8 cellular contexts compared by ENCODE assay signal in genomic region chr3:133490468-133491351, GRCh38.
DNase-seq lines count a peak whose midpoint lies in the region; ATAC-seq and TF ChIP-seq lines count a peak whose summit lies in the region.

No MANE protein-coding gene starts in this region.

- DNase-seq in activated CD8-positive, alpha-beta memory T cell treated with anti-CD3 and anti-CD28 coated beads, Interleukin-2, amount 50 U/mL, for 1 hour (ENCODE audit: extremely low read depth): peak; percentile 46
- peak; percentile 41 to 58 for DNase-seq in stimulated activated CD4-positive, alpha-beta T cell treated with anti-CD3 and anti-CD28 coated beads, Interleukin-2, amount 100 ng/mL, for 48 hours
- DNase-seq in NCI-H2227 (lab: John Stamatoyannopoulos, UW; ENCODE audit: unreplicated experiment) (no peak), SK-N-SH (no peak), dorsolateral prefrontal cortex (no peak), gastrocnemius medialis (no peak)

- WGBS in SK-N-SH (ENCODE audit: low lambda C conversion rate): 80% methylated on average over 5 of the region's 12 CpGs

- no peaks in the 10 kb centered on the region for H4K20me1 ChIP-seq in SK-N-SH (ENCODE audit: insufficient read depth)

- no peaks in the 10 kb centered on the region for H3K9me3 ChIP-seq in SK-N-SH
- no peaks in the 10 kb centered on the region for H3K9me3 ChIP-seq in gastrocnemius medialis

- H3K4me1 ChIP-seq in SK-N-SH (ENCODE audit: control insufficient read depth in 1 of 2, insufficient read depth in 2 of 2, low read depth in 1 of 2, low read length in 1 of 2) (peaks cover 0 to 6% of the 10 kb centered on the region in 2 experiments; a peak in 1 of 4 replicates), gastrocnemius medialis (no peaks in the 10 kb centered on the region)

- no peak overlapping the region for H2AFZ ChIP-seq in SK-N-SH (ENCODE audit: low read depth)

- intact Hi-C loops in dorsolateral prefrontal cortex (cut with DNase I): no loop called here
- intact Hi-C loops in gastrocnemius medialis (cut with DNase I; ENCODE audit: low total_unique reads): no loop called here

- no peak overlapping the region for H3K9ac ChIP-seq in SK-N-SH

- no peak overlapping the region for H3K4me2 ChIP-seq in SK-N-SH

- POLR2A ChIA-PET in SK-N-SH (lab: Yijun Ruan, JAX): no interaction called here

- H3K79me2 ChIP-seq in SK-N-SH (ENCODE audit: insufficient read depth): no peaks in the 10 kb centered on the region

- no peak for TF ChIP-seq CTCF in SK-N-SH (IDR thresholded peaks at IDR 0.05)
- no peak for TF ChIP-seq CTCF in dorsolateral prefrontal cortex (IDR thresholded peaks at IDR 0.05 in 54 of 56, conservative IDR thresholded peaks at IDR 0.05 in 2 of 56; ENCODE audit: low read depth in 1 of 56, partially characterized antibody in 56 of 56)
- no peak for TF ChIP-seq CTCF in gastrocnemius medialis (IDR thresholded peaks at IDR 0.05 in 4 of 5, conservative IDR thresholded peaks at IDR 0.05 in 1 of 5)

- no peak for TF ChIP-seq EP300 in SK-N-SH (IDR thresholded peaks at IDR 0.05; ENCODE audit: borderline replicate concordance in 1 of 2, low read depth in 1 of 2, low read length in 1 of 2)

- ATAC-seq in HG03139 (IDR thresholded peaks at IDR 0.05; ENCODE audit: unreplicated experiment) (peak; percentile 89), gastrocnemius medialis (no peak)

- H3K27me3 ChIP-seq in SK-N-SH (ENCODE audit: insufficient read depth) (no peaks in the 10 kb centered on the region), dorsolateral prefrontal cortex (no peaks in the 10 kb centered on the region), gastrocnemius medialis (no peaks in the 10 kb centered on the region)

- no peak overlapping the region for H3K27ac ChIP-seq in SK-N-SH (ENCODE audit: low read depth in 2 of 2, low read length in 1 of 2)
- no peak overlapping the region for H3K27ac ChIP-seq in dorsolateral prefrontal cortex
- no peak overlapping the region for H3K27ac ChIP-seq in gastrocnemius medialis

- in situ Hi-C loops in gastrocnemius medialis (cut with MboI; ENCODE audit: low sequenced_read_pairs in 4 of 4): no loop called here

- no peak overlapping the region for H3K4me3 ChIP-seq in SK-N-SH (ENCODE audit: low read depth in 2 of 2, low read length in 1 of 2)
- no peak overlapping the region for H3K4me3 ChIP-seq in dorsolateral prefrontal cortex
- no peak overlapping the region for H3K4me3 ChIP-seq in gastrocnemius medialis

- TF ChIP-seq RAD21 in SK-N-SH (IDR thresholded peaks at IDR 0.05; ENCODE audit: low read length): no peak

- CTCF ChIA-PET in SK-N-SH (lab: Yijun Ruan, JAX): no interaction called here

- no peaks in the 10 kb centered on the region for H3K9me2 ChIP-seq in SK-N-SH

- H3K36me3 ChIP-seq in SK-N-SH (replicated peaks in 1 of 2; ENCODE audit: control insufficient read depth in 1 of 2, insufficient read depth in 2 of 2, low read length in 1 of 2): no peaks in the 10 kb centered on the region
- no peaks in the 10 kb centered on the region for H3K36me3 ChIP-seq in gastrocnemius medialis

- TF ChIP-seq POLR2A in GM19099 (IDR thresholded peaks at IDR 0.05; ENCODE audit: extremely low read depth, insufficient read length, low read depth): peak; percentile 46
- no peak for TF ChIP-seq POLR2A in gastrocnemius medialis (IDR thresholded peaks at IDR 0.05)

- no peaks in the 10 kb centered on the region for H3F3A ChIP-seq in SK-N-SH (replicated peaks; ENCODE audit: insufficient read depth)

TF ChIP-seq in SK-N-SH, 30 proteins besides CTCF, POLR2A, EP300 and RAD21:
- TF ChIP-seq POLR2AphosphoS5 (IDR thresholded peaks at IDR 0.05; ENCODE audit: low read depth, low read length): no peak
- TF ChIP-seq USF2 (IDR thresholded peaks at IDR 0.05; ENCODE audit: borderline replicate concordance, low read depth, low read length): no peak
- TF ChIP-seq RXRA (IDR thresholded peaks at IDR 0.05; ENCODE audit: borderline replicate concordance, low read depth): no peak
- no peak for TF ChIP-seq EZH2phosphoT487 (IDR thresholded peaks at IDR 0.05; ENCODE audit: borderline replicate concordance, low read depth)
- no peak for TF ChIP-seq ZBTB33 (IDR thresholded peaks at IDR 0.05; ENCODE audit: borderline replicate concordance, low read depth)
- TF ChIP-seq IRF3 (IDR thresholded peaks at IDR 0.05; ENCODE audit: low read depth, low read length): no peak
- TF ChIP-seq SIN3A (IDR thresholded peaks at IDR 0.05; ENCODE audit: borderline replicate concordance, low read depth, low read length): no peak
- no peak for TF ChIP-seq GABPA (IDR thresholded peaks at IDR 0.05; ENCODE audit: low read depth)
- no peak for TF ChIP-seq USF1 (IDR thresholded peaks at IDR 0.05; ENCODE audit: borderline replicate concordance, low read depth)
- no peak for TF ChIP-seq ELF1 (IDR thresholded peaks at IDR 0.05)
- no peak for TF ChIP-seq FOXM1 (IDR thresholded peaks at IDR 0.05; ENCODE audit: low read depth)
- TF ChIP-seq YY1 (IDR thresholded peaks at IDR 0.05; ENCODE audit: low read depth): no peak
- TF ChIP-seq GATA2 (CRISPR knock-in tag; IDR thresholded peaks at IDR 0.05): no peak
- TF ChIP-seq RCOR1 (IDR thresholded peaks at IDR 0.05; ENCODE audit: low read length): no peak
- TF ChIP-seq FOSL2 (IDR thresholded peaks at IDR 0.05; ENCODE audit: borderline replicate concordance, low read depth): no peak
- no peak for TF ChIP-seq JUND (IDR thresholded peaks at IDR 0.05)
- no peak for TF ChIP-seq REST (IDR thresholded peaks at IDR 0.05; ENCODE audit: low read depth, low read length)
TF ChIP-seq in SK-N-SH: peak in this region for 0.

Comparison
In these comparisons a context has a peak if more than half of its experiments do, and no peak if none do; other contexts are left out.
1. DNase-seq: peak in activated CD8-positive, alpha-beta memory T cell treated with anti-CD3 and anti-CD28 coated beads, Interleukin-2, amount 50 U/mL, for 1 hour (single experiment) and stimulated activated CD4-positive, alpha-beta T cell treated with anti-CD3 and anti-CD28 coated beads, Interleukin-2, amount 100 ng/mL, for 48 hours (2 of 2); none in NCI-H2227 (single experiment), SK-N-SH (single experiment), dorsolateral prefrontal cortex (0 of 10) and gastrocnemius medialis (0 of 2).